18 cellular contexts compared by ENCODE assay signal in the genomic region with DNA sequence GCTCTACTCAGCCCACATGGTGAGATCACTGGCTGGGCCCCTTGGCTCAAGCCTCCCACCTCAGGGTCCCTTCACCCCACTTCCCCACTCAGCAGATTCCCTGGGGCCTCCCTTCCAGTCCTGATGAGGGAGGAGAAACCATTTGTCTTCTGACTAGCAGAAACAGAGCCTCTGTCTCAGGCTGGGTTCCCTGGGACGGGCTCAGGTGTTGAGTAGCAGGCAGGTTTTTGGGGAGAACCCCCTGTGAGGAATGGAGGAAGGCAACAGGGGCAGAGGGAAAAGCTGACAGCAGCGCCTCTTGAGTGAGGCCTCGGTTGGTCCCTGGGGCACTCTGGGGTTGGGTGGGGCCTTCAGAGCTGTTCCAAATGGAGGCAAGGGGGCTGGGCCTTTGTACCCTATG.
DNase-seq lines count a peak whose midpoint lies in the region; ATAC-seq and TF ChIP-seq lines count a peak whose summit lies in the region.
"Had no signal": no experiment of that assay in that cellular context is flagged by ENCODE, and none has a peak within 500 bp of the region (broad histone marks: within the 10 kb centered on the region; RNA-seq: fewer than 3 reads in every experiment).

No MANE protein-coding gene starts in this region.

- POLR2A ChIA-PET in activated CD8-positive, alpha-beta T cell treated with anti-CD3 and anti-CD28 coated beads for 36 hours (lab: Charles Lee): no interaction called here

- H3K27me3 ChIP-seq in BLaER1: no peaks in the 10 kb centered on the region
- H3K27me3 ChIP-seq in HUES64 (ENCODE audit: insufficient read depth, low read length): no peaks in the 10 kb centered on the region
- no peaks in the 10 kb centered on the region for H3K27me3 ChIP-seq in iPS-15b (ENCODE audit: control insufficient read depth, insufficient read depth, low read length)
- H3K27me3 ChIP-seq in trophoblast cell (ENCODE audit: insufficient read depth, low read length): no peaks in the 10 kb centered on the region
- no peaks in the 10 kb centered on the region for H3K27me3 ChIP-seq in tibial nerve

- no peaks in the 10 kb centered on the region for H3K9me3 Mint-ChIP-seq in activated CD8-positive, alpha-beta T cell treated with anti-CD3 and anti-CD28 coated beads for 36 hours
- H3K9me3 Mint-ChIP-seq: CD4-positive, CD25-positive, alpha-beta regulatory T cell had no signal

- WGBS in HUES64: 93% methylated on average over 3 of the region's 3 CpGs
- no CpG with 5 or more reads among the region's 3 CpGs for WGBS in trophoblast cell (ENCODE audit: extremely low coverage, insufficient coverage, insufficient read length)
- 94 to 96% methylated on average over 3 of the region's 3 CpGs for WGBS in tibial nerve, 2 donors

- H3K79me2 ChIP-seq in trophoblast cell (ENCODE audit: control insufficient read depth, insufficient read depth, low read length, poor library complexity): no peaks in the 10 kb centered on the region

- no peak overlapping the region for H4K8ac ChIP-seq in trophoblast cell (ENCODE audit: low read depth, low read length)

- no peaks in the 10 kb centered on the region for H4K20me1 ChIP-seq in BLaER1

- H3K4ac ChIP-seq in trophoblast cell (ENCODE audit: low read depth, low read length): no peak overlapping the region

- H2BK5ac ChIP-seq in trophoblast cell (ENCODE audit: low read depth, low read length, poor library complexity): no peak overlapping the region

- H2BK120ac ChIP-seq in trophoblast cell (ENCODE audit: insufficient read depth, low read length, poor library complexity): peak overlapping the region; percentile 20

- peak overlapping the region; percentile 53 for H3K27ac ChIP-seq in BLaER1
- peak overlapping the region; percentile 54 for H3K27ac ChIP-seq in HUES64 (ENCODE audit: low read depth, low read length)
- H3K27ac ChIP-seq in trophoblast cell (ENCODE audit: low read depth, low read length): no peak overlapping the region
- H3K27ac ChIP-seq in tibial nerve: no peak overlapping the region
- H3K27ac ChIP-seq: A549, SJSA1 had no signal

- CTCF ChIA-PET in activated CD8-positive, alpha-beta T cell treated with anti-CD3 and anti-CD28 coated beads for 36 hours (lab: Charles Lee): no interaction called here

- H3K27ac Mint-ChIP-seq in activated CD8-positive, alpha-beta T cell treated with anti-CD3 and anti-CD28 coated beads for 36 hours: no peak overlapping the region
- H3K27ac Mint-ChIP-seq: CD4-positive, CD25-positive, alpha-beta regulatory T cell; HFFc6 had no signal

- H2AFZ ChIP-seq in trophoblast cell (ENCODE audit: insufficient read depth, low read length, poor library complexity): no peak overlapping the region

- H2AK5ac ChIP-seq in trophoblast cell (ENCODE audit: low read length): no peak overlapping the region

- no peak overlapping the region for H4K91ac ChIP-seq in trophoblast cell (ENCODE audit: low read depth, low read length)

- ATAC-seq in activated CD8-positive, alpha-beta T cell treated with anti-CD3 and anti-CD28 coated beads for 36 hours: no peak
- ATAC-seq: A549 had no signal

- no peaks in the 10 kb centered on the region for H3K79me1 ChIP-seq in trophoblast cell (ENCODE audit: low read length)

- no peak overlapping the region for H3K14ac ChIP-seq in trophoblast cell (ENCODE audit: low read length)

- H3K23ac ChIP-seq in trophoblast cell (ENCODE audit: low read length): no peak overlapping the region

- H4K12ac ChIP-seq in trophoblast cell (ENCODE audit: low read depth, low read length): no peak overlapping the region

- TF ChIP-seq POLR2A in tibial nerve (IDR thresholded peaks at IDR 0.05): no peak

- H3K36me3 ChIP-seq in BLaER1 (no peaks in the 10 kb centered on the region), HUES64 (ENCODE audit: insufficient read depth, low read length) (no peaks in the 10 kb centered on the region), iPS-15b (ENCODE audit: control insufficient read depth, insufficient read depth, low read length) (no peaks in the 10 kb centered on the region), trophoblast cell (ENCODE audit: control insufficient read depth in 1 of 2, insufficient read depth in 2 of 2, low read length in 2 of 2) (no peaks in the 10 kb centered on the region), tibial nerve (no peaks in the 10 kb centered on the region)
- H3K36me3 ChIP-seq: MG63, SJSA1 had no signal

- TF ChIP-seq CTCF in GM20000 (IDR thresholded peaks at IDR 0.05; ENCODE audit: extremely low read depth, missing control alignments): no peak
- no peak for TF ChIP-seq CTCF in tibial nerve (IDR thresholded peaks at IDR 0.05)
- TF ChIP-seq CTCF in activated CD8-positive, alpha-beta T cell treated with anti-CD3 and anti-CD28 coated beads for 36 hours (IDR thresholded peaks at IDR 0.05): no peak

- TF ChIP-seq EP300 in tibial nerve (IDR thresholded peaks at IDR 0.05): no peak

- H3K4me3 Mint-ChIP-seq in activated CD8-positive, alpha-beta T cell treated with anti-CD3 and anti-CD28 coated beads for 36 hours: no peak overlapping the region
- H3K4me3 Mint-ChIP-seq: CD4-positive, CD25-positive, alpha-beta regulatory T cell; HFFc6 had no signal

- H3K27me3 Mint-ChIP-seq in activated CD8-positive, alpha-beta T cell treated with anti-CD3 and anti-CD28 coated beads for 36 hours: no peaks in the 10 kb centered on the region
- H3K27me3 Mint-ChIP-seq: CD4-positive, CD25-positive, alpha-beta regulatory T cell had no signal

- intact Hi-C loops in activated CD8-positive, alpha-beta T cell treated with anti-CD3 and anti-CD28 coated beads for 36 hours (cut with micrococcal nuclease): no loop called here

- no peaks in the 10 kb centered on the region for H3K9me3 ChIP-seq in BLaER1
- H3K9me3 ChIP-seq in HUES64 (ENCODE audit: insufficient read depth, low read depth, low read length): no peaks in the 10 kb centered on the region
- H3K9me3 ChIP-seq in iPS-15b (ENCODE audit: control insufficient read depth, insufficient read depth, low read length): no peaks in the 10 kb centered on the region
- H3K9me3 ChIP-seq in trophoblast cell (ENCODE audit: insufficient read depth, low read depth, low read length): no peaks in the 10 kb centered on the region
- H3K9me3 ChIP-seq in tibial nerve: no peaks in the 10 kb centered on the region
- H3K9me3 ChIP-seq: A549, MG63, SJSA1 had no signal

- H3K18ac ChIP-seq in trophoblast cell (ENCODE audit: low read length): no peak overlapping the region

- H3K9ac ChIP-seq in BLaER1: peak overlapping the region; percentile 24; the same call in 1 of the 2 replicates
- H3K9ac ChIP-seq in HUES64 (ENCODE audit: low read depth, low read length): no peak overlapping the region
- H3K9ac ChIP-seq in iPS-15b (ENCODE audit: low read depth, low read length): peak overlapping the region; percentile 12
- no peak overlapping the region for H3K9ac ChIP-seq in trophoblast cell (ENCODE audit: low read length)

- H3K4me3 ChIP-seq in BLaER1 (no peak overlapping the region), HUES64 (ENCODE audit: low read length) (no peak overlapping the region), iPS-15b (ENCODE audit: low read depth, low read length) (peak overlapping the region; percentile 18), trophoblast cell (ENCODE audit: low read depth, low read length) (no peak overlapping the region), tibial nerve (no peak overlapping the region)
- H3K4me3 ChIP-seq: A549, MG63, SJSA1 had no signal

- H3K4me1 ChIP-seq in BLaER1 (peaks cover 31% of the 10 kb centered on the region), HUES64 (ENCODE audit: insufficient read depth, low read length) (peaks cover 26% of the 10 kb centered on the region), iPS-15b (ENCODE audit: control insufficient read depth, insufficient read depth, low read length) (peaks cover 24% of the 10 kb centered on the region), trophoblast cell (ENCODE audit: control insufficient read depth in 1 of 2, insufficient read depth in 2 of 2, low read length in 2 of 2) (peaks cover 4 to 8% of the 10 kb centered on the region in 2 experiments), tibial nerve (peaks cover 0 to 14% (median 2%) of the 10 kb centered on the region in 4 donors)
- H3K4me1 ChIP-seq: A549, SJSA1 had no signal

- H3K36me3 Mint-ChIP-seq in activated CD8-positive, alpha-beta T cell treated with anti-CD3 and anti-CD28 coated beads for 36 hours (ENCODE audit: low read depth): no peaks in the 10 kb centered on the region
- H3K36me3 Mint-ChIP-seq: CD4-positive, CD25-positive, alpha-beta regulatory T cell had no signal

- H3K4me2 ChIP-seq in BLaER1 (peak overlapping the region; percentile 70), trophoblast cell (ENCODE audit: low read length) (no peak overlapping the region)
- H3K4me2 ChIP-seq: A549 had no signal

- no peaks in the 10 kb centered on the region for H3K4me1 Mint-ChIP-seq in activated CD8-positive, alpha-beta T cell treated with anti-CD3 and anti-CD28 coated beads for 36 hours (ENCODE audit: low read depth)
- H3K4me1 Mint-ChIP-seq: CD4-positive, CD25-positive, alpha-beta regulatory T cell had no signal

- H2BK12ac ChIP-seq in trophoblast cell (ENCODE audit: low read length): no peak overlapping the region

- DNase-seq in trophoblast cell: no peak
- DNase-seq in GM20000 (ENCODE audit: low spot score): no peak
- DNase-seq in tibial nerve (ENCODE audit: low spot score in 2 of 2): no peak
- DNase-seq in activated CD8-positive, alpha-beta T cell treated with anti-CD3 and anti-CD28 coated beads for 36 hours: no peak
- DNase-seq: CD4-positive, CD25-positive, alpha-beta regulatory T cell; EL; HFFc6; IMR-90; Karpas-422; MG63; NCI-H1105 treated with DMSO at 0.1 percent for 48 hours; NCI-H187; NCI-H526 treated with DMSO at 0.1 percent for 48 hours had no signal

Comparison
In these comparisons a context has a peak if more than half of its experiments do, and no peak if none do; other contexts are left out.
1. H3K27ac ChIP-seq: peak in BLaER1 (single experiment) and HUES64 (single experiment); none in trophoblast cell (single experiment) and tibial nerve (0 of 4).
2. H3K9ac ChIP-seq: peak in BLaER1 (single experiment) and iPS-15b (single experiment); none in HUES64 (single experiment) and trophoblast cell (single experiment).